Comparison of ENCODE assay signal across 20 cellular contexts in the genomic region with DNA sequence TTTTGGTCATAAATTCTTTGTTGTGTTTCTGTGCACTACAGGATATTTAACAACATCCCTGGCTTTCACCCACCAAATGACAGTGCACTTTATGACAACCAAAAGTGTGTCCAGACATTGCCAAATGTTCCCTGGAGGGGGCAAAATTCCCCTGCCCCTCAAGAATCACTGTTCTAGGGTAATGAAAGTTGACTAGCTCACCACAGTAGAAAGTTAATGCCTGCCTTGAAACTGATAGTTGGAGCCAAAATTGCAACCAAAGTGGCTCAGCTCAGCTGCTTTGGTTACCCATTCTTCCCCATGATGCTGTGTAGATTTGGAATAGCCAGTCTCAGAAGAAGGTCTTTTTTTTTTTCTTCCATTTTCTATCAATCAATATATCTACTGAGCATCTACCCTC.
DNase-seq lines count a peak whose midpoint lies in the region; ATAC-seq and TF ChIP-seq lines count a peak whose summit lies in the region.
"Had no signal": no experiment of that assay in that cellular context is flagged by ENCODE, and none has a peak within 500 bp of the region (broad histone marks: within the 10 kb centered on the region; RNA-seq: fewer than 3 reads in every experiment).

No MANE protein-coding gene starts in this region.

- DNase-seq in cerebellar cortex (ENCODE audit: low spot score): peak; percentile 37
- DNase-seq in GM13977 (ENCODE audit: low spot score): no peak
- DNase-seq in kidney tubule cell (ENCODE audit: low spot score): no peak
- no peak for DNase-seq in HK-2 (ENCODE audit: unreplicated experiment)
- DNase-seq: GOT3, heart left ventricle, IMR-90, left ventricle myocardium inferior, MG63, midbrain, NCI-H1436 treated with DMSO at 0.1 percent for 48 hours, NCI-H526, SW 1271 had no signal

- in situ Hi-C loops in GM13977 (cut with MboI; ENCODE audit: low pct_unique_long_range_greater_than_20kb, low sequenced_read_pairs, unreplicated experiment): loop anchor here (10.0 to 25.0 kb wide), 2 partner anchors 197 to 475 kb away; a partner anchor contains a TSS

- peak; percentile 60 for ATAC-seq in GM18511 (IDR thresholded peaks at IDR 0.05; ENCODE audit: unreplicated experiment)
- ATAC-seq in GM21360 (IDR thresholded peaks at IDR 0.05; ENCODE audit: unreplicated experiment): peak; percentile 48
- ATAC-seq in HG03108 (IDR thresholded peaks at IDR 0.05; ENCODE audit: unreplicated experiment): peak; percentile 63
- ATAC-seq in GM21737 (IDR thresholded peaks at IDR 0.05; ENCODE audit: unreplicated experiment): no peak
- ATAC-seq: heart left ventricle; natural killer cell treated with Interleukin-12 subunit alpha and Interleukin-12 subunit beta and Interleukin-15 and Interleukin-18, amount 100 ng/mL, for 72 hours; Right ventricle myocardium inferior; sciatic nerve had no signal

- TF ChIP-seq CTCF in GM13977 (IDR thresholded peaks at IDR 0.05; ENCODE audit: extremely low read depth, insufficient read depth, missing control alignments): no peak
